Comparison of ENCODE assay signal across 2 cellular contexts in genomic region chr20:35120012-35120701, GRCh38.
A peak's percentile ranks its signal among the peaks of the same experiment; 100 is the strongest.
TF ChIP-seq lines count a peak whose summit lies in the region.

No MANE protein-coding gene starts in this region.

TF ChIP-seq in liver, 16 proteins besides CTCF, POLR2A, EP300 and RAD21:
- no peak for TF ChIP-seq ZBTB33 (IDR thresholded peaks at IDR 0.05)
- TF ChIP-seq FOXA1 (IDR thresholded peaks at IDR 0.05) = no peak
- no peak for TF ChIP-seq FOXA2 (IDR thresholded peaks at IDR 0.05)
- no peak for TF ChIP-seq HNF4A (conservative IDR thresholded peaks at IDR 0.05)
- no peak for TF ChIP-seq SP1 (IDR thresholded peaks at IDR 0.05)
- TF ChIP-seq YY1 (IDR thresholded peaks at IDR 0.05) = no peak
- no peak for TF ChIP-seq MAX (IDR thresholded peaks at IDR 0.05)
- TF ChIP-seq, protein P1, sequence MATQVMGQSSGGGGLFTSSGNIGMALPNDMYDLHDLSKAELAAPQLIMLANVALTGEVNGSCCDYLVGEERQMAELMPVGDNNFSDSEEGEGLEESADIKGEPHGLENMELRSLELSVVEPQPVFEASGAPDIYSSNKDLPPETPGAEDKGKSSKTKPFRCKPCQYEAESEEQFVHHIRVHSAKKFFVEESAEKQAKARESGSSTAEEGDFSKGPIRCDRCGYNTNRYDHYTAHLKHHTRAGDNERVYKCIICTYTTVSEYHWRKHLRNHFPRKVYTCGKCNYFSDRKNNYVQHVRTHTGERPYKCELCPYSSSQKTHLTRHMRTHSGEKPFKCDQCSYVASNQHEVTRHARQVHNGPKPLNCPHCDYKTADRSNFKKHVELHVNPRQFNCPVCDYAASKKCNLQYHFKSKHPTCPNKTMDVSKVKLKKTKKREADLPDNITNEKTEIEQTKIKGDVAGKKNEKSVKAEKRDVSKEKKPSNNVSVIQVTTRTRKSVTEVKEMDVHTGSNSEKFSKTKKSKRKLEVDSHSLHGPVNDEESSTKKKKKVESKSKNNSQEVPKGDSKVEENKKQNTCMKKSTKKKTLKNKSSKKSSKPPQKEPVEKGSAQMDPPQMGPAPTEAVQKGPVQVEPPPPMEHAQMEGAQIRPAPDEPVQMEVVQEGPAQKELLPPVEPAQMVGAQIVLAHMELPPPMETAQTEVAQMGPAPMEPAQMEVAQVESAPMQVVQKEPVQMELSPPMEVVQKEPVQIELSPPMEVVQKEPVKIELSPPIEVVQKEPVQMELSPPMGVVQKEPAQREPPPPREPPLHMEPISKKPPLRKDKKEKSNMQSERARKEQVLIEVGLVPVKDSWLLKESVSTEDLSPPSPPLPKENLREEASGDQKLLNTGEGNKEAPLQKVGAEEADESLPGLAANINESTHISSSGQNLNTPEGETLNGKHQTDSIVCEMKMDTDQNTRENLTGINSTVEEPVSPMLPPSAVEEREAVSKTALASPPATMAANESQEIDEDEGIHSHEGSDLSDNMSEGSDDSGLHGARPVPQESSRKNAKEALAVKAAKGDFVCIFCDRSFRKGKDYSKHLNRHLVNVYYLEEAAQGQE (IDR thresholded peaks at IDR 0.05) = no peak
- peak; percentile 30 for TF ChIP-seq NR2F2 (IDR thresholded peaks at IDR 0.05)
- TF ChIP-seq JUND (IDR thresholded peaks at IDR 0.05) = peak; percentile 13 to 57
- no peak for TF ChIP-seq GABPA (IDR thresholded peaks at IDR 0.05 in 1 of 2, conservative IDR thresholded peaks at IDR 0.05 in 1 of 2)

TF ChIP-seq in HepG2, 621 proteins besides CTCF, POLR2A, EP300 and RAD21:
- TF ChIP-seq, protein P2, sequence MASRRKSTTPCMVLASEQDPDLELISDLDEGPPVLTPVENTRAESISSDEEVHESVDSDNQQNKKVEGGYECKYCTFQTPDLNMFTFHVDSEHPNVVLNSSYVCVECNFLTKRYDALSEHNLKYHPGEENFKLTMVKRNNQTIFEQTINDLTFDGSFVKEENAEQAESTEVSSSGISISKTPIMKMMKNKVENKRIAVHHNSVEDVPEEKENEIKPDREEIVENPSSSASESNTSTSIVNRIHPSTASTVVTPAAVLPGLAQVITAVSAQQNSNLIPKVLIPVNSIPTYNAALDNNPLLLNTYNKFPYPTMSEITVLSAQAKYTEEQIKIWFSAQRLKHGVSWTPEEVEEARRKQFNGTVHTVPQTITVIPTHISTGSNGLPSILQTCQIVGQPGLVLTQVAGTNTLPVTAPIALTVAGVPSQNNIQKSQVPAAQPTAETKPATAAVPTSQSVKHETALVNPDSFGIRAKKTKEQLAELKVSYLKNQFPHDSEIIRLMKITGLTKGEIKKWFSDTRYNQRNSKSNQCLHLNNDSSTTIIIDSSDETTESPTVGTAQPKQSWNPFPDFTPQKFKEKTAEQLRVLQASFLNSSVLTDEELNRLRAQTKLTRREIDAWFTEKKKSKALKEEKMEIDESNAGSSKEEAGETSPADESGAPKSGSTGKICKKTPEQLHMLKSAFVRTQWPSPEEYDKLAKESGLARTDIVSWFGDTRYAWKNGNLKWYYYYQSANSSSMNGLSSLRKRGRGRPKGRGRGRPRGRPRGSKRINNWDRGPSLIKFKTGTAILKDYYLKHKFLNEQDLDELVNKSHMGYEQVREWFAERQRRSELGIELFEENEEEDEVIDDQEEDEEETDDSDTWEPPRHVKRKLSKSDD (CRISPR knock-in tag; IDR thresholded peaks at IDR 0.05; ENCODE audit: low read depth) = no peak
- no peak for TF ChIP-seq NBN (conservative IDR thresholded peaks at IDR 0.05)
- no peak for TF ChIP-seq ZNF18 (CRISPR knock-in tag; IDR thresholded peaks at IDR 0.05; ENCODE audit: insufficient replicate concordance)
- no peak for TF ChIP-seq THYN1 (CRISPR knock-in tag; IDR thresholded peaks at IDR 0.05; ENCODE audit: borderline replicate concordance, low read depth)
- TF ChIP-seq KLF9 (CRISPR knock-in tag; IDR thresholded peaks at IDR 0.05; ENCODE audit: low read depth) = no peak
- no peak for TF ChIP-seq TAF1 (CRISPR knock-in tag; IDR thresholded peaks at IDR 0.05)
- TF ChIP-seq, protein P3, sequence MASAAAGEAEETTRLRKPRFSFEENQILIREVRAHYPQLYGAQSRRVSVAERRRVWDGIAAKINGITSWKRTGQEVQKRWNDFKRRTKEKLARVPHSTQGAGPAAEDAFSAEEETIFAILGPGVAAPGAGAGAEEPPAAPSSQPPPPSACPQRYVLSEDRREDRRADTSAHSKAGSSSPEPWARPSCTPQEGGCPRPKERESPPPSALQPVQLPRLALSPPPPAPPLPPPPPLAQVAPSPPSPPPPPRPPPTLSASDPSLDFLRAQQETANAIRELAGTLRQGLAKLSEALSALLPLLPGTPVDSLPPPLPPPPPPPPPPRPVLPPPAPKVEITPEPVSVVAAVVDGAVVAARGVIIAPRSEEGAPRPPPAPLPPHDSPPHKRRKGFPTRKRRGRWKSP (CRISPR knock-in tag; IDR thresholded peaks at IDR 0.05) = no peak
- TF ChIP-seq ELF3 (CRISPR knock-in tag; IDR thresholded peaks at IDR 0.05) = no peak
- TF ChIP-seq XBP1 (CRISPR knock-in tag; IDR thresholded peaks at IDR 0.05) = no peak
- TF ChIP-seq ZNF549 (CRISPR knock-in tag; IDR thresholded peaks at IDR 0.05) = no peak
- TF ChIP-seq CEBPZ (IDR thresholded peaks at IDR 0.05; ENCODE audit: low read length) = no peak
- TF ChIP-seq ZNF709 (CRISPR knock-in tag; IDR thresholded peaks at IDR 0.05) = no peak
- TF ChIP-seq ZBTB1 (CRISPR knock-in tag; IDR thresholded peaks at IDR 0.05; ENCODE audit: borderline replicate concordance) = no peak
- no peak for TF ChIP-seq FOXK1 (CRISPR knock-in tag; IDR thresholded peaks at IDR 0.05; ENCODE audit: borderline replicate concordance, low read depth)
- no peak for TF ChIP-seq ETV6 (CRISPR knock-in tag; conservative IDR thresholded peaks at IDR 0.05)
- TF ChIP-seq, protein P4, sequence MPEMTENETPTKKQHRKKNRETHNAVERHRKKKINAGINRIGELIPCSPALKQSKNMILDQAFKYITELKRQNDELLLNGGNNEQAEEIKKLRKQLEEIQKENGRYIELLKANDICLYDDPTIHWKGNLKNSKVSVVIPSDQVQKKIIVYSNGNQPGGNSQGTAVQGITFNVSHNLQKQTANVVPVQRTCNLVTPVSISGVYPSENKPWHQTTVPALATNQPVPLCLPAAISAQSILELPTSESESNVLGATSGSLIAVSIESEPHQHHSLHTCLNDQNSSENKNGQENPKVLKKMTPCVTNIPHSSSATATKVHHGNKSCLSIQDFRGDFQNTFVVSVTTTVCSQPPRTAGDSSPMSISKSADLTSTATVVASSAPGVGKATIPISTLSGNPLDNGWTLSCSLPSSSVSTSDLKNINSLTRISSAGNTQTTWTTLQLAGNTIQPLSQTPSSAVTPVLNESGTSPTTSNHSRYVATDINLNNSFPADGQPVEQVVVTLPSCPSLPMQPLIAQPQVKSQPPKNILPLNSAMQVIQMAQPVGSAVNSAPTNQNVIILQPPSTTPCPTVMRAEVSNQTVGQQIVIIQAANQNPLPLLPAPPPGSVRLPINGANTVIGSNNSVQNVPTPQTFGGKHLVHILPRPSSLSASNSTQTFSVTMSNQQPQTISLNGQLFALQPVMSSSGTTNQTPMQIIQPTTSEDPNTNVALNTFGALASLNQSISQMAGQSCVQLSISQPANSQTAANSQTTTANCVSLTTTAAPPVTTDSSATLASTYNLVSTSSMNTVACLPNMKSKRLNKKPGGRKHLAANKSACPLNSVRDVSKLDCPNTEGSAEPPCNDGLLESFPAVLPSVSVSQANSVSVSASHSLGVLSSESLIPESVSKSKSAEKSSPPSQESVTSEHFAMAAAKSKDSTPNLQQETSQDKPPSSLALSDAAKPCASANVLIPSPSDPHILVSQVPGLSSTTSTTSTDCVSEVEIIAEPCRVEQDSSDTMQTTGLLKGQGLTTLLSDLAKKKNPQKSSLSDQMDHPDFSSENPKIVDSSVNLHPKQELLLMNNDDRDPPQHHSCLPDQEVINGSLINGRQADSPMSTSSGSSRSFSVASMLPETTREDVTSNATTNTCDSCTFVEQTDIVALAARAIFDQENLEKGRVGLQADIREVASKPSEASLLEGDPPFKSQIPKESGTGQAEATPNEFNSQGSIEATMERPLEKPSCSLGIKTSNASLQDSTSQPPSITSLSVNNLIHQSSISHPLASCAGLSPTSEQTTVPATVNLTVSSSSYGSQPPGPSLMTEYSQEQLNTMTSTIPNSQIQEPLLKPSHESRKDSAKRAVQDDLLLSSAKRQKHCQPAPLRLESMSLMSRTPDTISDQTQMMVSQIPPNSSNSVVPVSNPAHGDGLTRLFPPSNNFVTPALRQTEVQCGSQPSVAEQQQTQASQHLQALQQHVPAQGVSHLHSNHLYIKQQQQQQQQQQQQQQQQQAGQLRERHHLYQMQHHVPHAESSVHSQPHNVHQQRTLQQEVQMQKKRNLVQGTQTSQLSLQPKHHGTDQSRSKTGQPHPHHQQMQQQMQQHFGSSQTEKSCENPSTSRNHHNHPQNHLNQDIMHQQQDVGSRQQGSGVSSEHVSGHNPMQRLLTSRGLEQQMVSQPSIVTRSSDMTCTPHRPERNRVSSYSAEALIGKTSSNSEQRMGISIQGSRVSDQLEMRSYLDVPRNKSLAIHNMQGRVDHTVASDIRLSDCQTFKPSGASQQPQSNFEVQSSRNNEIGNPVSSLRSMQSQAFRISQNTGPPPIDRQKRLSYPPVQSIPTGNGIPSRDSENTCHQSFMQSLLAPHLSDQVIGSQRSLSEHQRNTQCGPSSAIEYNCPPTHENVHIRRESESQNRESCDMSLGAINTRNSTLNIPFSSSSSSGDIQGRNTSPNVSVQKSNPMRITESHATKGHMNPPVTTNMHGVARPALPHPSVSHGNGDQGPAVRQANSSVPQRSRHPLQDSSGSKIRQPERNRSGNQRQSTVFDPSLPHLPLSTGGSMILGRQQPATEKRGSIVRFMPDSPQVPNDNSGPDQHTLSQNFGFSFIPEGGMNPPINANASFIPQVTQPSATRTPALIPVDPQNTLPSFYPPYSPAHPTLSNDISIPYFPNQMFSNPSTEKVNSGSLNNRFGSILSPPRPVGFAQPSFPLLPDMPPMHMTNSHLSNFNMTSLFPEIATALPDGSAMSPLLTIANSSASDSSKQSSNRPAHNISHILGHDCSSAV (CRISPR knock-in tag; IDR thresholded peaks at IDR 0.05; ENCODE audit: borderline replicate concordance) = no peak
- TF ChIP-seq KAT7 (CRISPR knock-in tag; IDR thresholded peaks at IDR 0.05; ENCODE audit: borderline replicate concordance) = no peak
- no peak for TF ChIP-seq HNF1A (IDR thresholded peaks at IDR 0.05; ENCODE audit: low read depth)
- no peak for TF ChIP-seq HNF1A (CRISPR knock-in tag; IDR thresholded peaks at IDR 0.05; ENCODE audit: borderline replicate concordance)
- TF ChIP-seq FOSL2 (CRISPR knock-in tag; IDR thresholded peaks at IDR 0.05) = no peak
